Comparison of ENCODE assay signal across 8 cellular contexts in the genomic region with DNA sequence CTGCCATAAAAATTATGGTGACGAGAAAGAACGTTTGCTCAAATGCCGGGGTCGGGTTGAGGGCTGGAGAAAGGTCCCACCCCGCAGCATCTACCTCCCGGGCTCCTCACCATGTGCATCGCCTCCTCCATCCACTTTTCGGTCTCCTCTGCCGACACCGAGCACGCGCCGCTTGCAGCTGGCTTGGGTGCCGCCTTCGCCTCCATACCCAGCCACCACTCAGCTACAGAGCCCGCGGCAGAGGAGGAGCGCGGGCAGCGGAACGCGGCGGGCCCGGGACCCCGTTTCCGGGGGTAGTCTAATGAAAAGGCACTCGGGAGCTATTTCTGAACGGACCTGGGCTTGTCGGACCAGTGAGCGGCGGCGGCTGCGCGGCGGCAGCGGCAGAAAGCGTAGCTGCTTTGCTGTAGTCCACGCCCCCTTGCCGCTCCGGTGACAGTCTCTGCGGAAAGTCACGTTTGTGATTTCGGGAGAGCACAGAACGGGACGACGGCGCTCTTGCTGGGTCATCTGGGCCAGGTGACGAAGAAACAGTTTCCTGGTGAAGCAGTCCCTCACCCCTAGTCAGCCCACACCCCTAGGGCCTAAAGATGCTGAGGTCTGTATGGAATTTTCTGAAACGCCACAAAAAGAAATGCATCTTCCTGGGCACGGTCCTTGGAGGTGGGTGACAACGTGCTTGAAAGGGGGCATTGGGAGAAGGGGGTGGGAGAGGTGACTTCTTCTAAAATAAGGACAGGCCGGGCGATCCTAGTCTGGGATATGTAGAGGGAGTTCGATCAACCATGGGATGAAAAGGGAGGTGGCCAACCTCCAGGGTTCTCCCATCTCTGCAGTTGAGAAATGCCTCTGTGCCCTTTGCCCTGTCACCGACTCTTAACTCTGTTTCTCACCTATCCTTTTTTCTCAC. TPM values are rescaled to one million over a fixed set of nuclear protein-coding genes. Genes with fewer than 3 reads are reported as not detected.
DNase-seq lines count a peak whose midpoint lies in the region; ATAC-seq and TF ChIP-seq lines count a peak whose summit lies in the region.

A gene (minus strand): TSS at position 243 of the 910 bp plus-strand sequence. CDS start 37 bp downstream, at position 206.
A gene with protein sequence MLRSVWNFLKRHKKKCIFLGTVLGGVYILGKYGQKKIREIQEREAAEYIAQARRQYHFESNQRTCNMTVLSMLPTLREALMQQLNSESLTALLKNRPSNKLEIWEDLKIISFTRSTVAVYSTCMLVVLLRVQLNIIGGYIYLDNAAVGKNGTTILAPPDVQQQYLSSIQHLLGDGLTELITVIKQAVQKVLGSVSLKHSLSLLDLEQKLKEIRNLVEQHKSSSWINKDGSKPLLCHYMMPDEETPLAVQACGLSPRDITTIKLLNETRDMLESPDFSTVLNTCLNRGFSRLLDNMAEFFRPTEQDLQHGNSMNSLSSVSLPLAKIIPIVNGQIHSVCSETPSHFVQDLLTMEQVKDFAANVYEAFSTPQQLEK (plus strand): TSS at position 353 of the 910 bp plus-strand sequence. CDS start 238 bp downstream, at position 591.

- no peaks in the 10 kb centered on the region for H3K9me3 Mint-ChIP-seq in CD14-positive monocyte

- H3K4me1 Mint-ChIP-seq in CD14-positive monocyte: peaks cover 23% of the 10 kb centered on the region

- no peak for TF ChIP-seq CTCF in CD14-positive monocyte (IDR thresholded peaks at IDR 0.05)

- peak; percentile 92 for DNase-seq in CD14-positive monocyte (ENCODE audit: low spot score)
- peak; percentile 94 for DNase-seq in NCI-H748 (lab: John Stamatoyannopoulos, UW; ENCODE audit: unreplicated experiment)
- DNase-seq in activated CD4-positive, alpha-beta T cell treated with anti-CD3 and anti-CD28 coated beads, Interleukin-2, amount 50 U/mL, for 1 hour: peak; percentile 91
- DNase-seq in dedifferentiated amniotic fluid mesenchymal stem cell (ENCODE audit: extremely low spot score): peak; percentile 90
- peak; percentile 94 for DNase-seq in left lobe of liver (ENCODE audit: low spot score)
- DNase-seq in stimulated activated CD4-positive, alpha-beta T cell treated with anti-CD3 and anti-CD28 coated beads, Interleukin-2, amount 100 ng/mL, for 24 hours: peak; percentile 92 to 94

- peak within 1 kb of the TSS; percentile 88 to 96 (median 93) for H3K27ac Mint-ChIP-seq in CD14-positive monocyte

- H3K4me3 Mint-ChIP-seq in CD14-positive monocyte: peak within 1 kb of the TSS; percentile 97

- H3K27me3 Mint-ChIP-seq in CD14-positive monocyte (ENCODE audit: low read depth in 3 of 3): peaks cover 0 to 2% (median 0%) of the 10 kb centered on the region in 3 donors

- intact Hi-C loops in CD14-positive monocyte (cut with micrococcal nuclease): loop anchor here in 1 of 2 donors (10.0 kb wide), 1 partner anchor 64 kb away; a partner anchor contains a TSS

- no peaks in the 10 kb centered on the region for H3K36me3 Mint-ChIP-seq in CD14-positive monocyte

- ATAC-seq in GM19395 (IDR thresholded peaks at IDR 0.05; ENCODE audit: unreplicated experiment) (peak; percentile 97), HG03558 (IDR thresholded peaks at IDR 0.05; ENCODE audit: extremely low read depth, unreplicated experiment) (peak; percentile 93), left lobe of liver (peak; percentile 97)

RNA-seq across cellular contexts. Expression of the first gene that starts in this region (rescaled TPM):
- polyA plus RNA-seq in CD14-positive monocyte: under 1 TPM; 0.08 to 0.51 TPM
- 4.6 TPM for total RNA-seq in left lobe of liver

RNA-seq across cellular contexts. Expression of the second gene that starts in this region (rescaled TPM):
- 1 to 10 TPM; 5.2 to 6.9 TPM for polyA plus RNA-seq in CD14-positive monocyte
- 23.3 TPM for total RNA-seq in left lobe of liver

Comparison
In these comparisons a context has a peak if more than half of its experiments do, and no peak if none do; other contexts are left out.
1. Peak in every context shown above with its lines: DNase-seq and ATAC-seq.